ENCODE assay signal across 28 cellular contexts in the genomic region with DNA sequence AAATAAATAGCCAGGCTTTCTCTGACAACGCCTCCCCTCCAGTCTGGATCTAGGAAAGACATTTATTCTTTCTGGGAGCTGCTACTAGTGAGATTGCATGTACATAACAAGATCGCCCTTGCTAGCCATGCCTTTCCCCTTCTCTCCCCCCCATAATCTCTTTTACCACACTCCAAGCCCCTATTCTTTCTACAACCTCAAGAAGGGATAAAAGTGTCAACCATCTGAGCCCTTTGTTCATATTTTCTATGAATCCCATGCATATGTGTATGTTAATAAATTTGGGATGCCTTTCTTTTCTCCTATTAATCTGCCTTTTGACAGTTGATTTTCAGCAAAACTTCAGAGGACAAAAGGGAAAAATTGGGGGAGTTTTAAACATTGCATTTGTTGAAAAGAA.
"Had no signal": no experiment of that assay in that cellular context is flagged by ENCODE, and none has a peak within 500 bp of the region (broad histone marks: within the 10 kb centered on the region; RNA-seq: fewer than 3 reads in every experiment).

No MANE protein-coding gene starts in this region.

- H3K4me1 Mint-ChIP-seq: activated CD4-positive, alpha-beta memory T cell treated with anti-CD3 and anti-CD28 coated beads, Interleukin-2, amount 10 ng/mL, durations not matched to agents 7 days and 5 days; activated CD4-positive, alpha-beta T cell treated with anti-CD3 and anti-CD28 coated beads, Interleukin-2, amount 10 ng/mL, durations not matched to agents 7 days and 5 days; activated naive CD4-positive, alpha-beta T cell treated with anti-CD3 and anti-CD28 coated beads, Interleukin-2, amount 50 U/mL, for 24 hours; activated naive CD8-positive, alpha-beta T cell treated with anti-CD3 and anti-CD28 coated beads for 36 hours; activated naive CD8-positive, alpha-beta T cell treated with anti-CD3 and anti-CD28 coated beads, Interleukin-2, amount 50 U/mL, for 24 hours; activated T-helper 17 cell treated with anti-CD3 and anti-CD28 coated beads, Interleukin-2, amount 50 U/mL, for 72 hours had no signal

- H3K27ac ChIP-seq: adrenal gland, body of pancreas, epithelial cell of prostate, esophagus squamous epithelium, gastroesophageal sphincter, heart right ventricle, hepatocyte had no signal

- DNase-seq: activated CD4-positive, alpha-beta memory T cell treated with anti-CD3 and anti-CD28 coated beads, Interleukin-2, amount 10 ng/mL, durations not matched to agents 7 days and 5 days; activated CD4-positive, alpha-beta T cell treated with anti-CD3 and anti-CD28 coated beads for 1 hour; activated CD4-positive, alpha-beta T cell treated with anti-CD3 and anti-CD28 coated beads for 4 hours; activated CD4-positive, alpha-beta T cell treated with anti-CD3 and anti-CD28 coated beads, Interleukin-2, amount 10 ng/mL, durations not matched to agents 7 days and 5 days; activated CD4-positive, alpha-beta T cell treated with anti-CD3 and anti-CD28 coated beads, Interleukin-2, amount 50 U/mL, for 4 hours; activated CD8-positive, alpha-beta memory T cell treated with anti-CD3 and anti-CD28 coated beads, Interleukin-2, amount 50 U/mL, for 48 hours; activated effector memory CD4-positive, alpha-beta T cell treated with Interleukin-2 at 50 U/mL for 16 hours; activated naive CD4-positive, alpha-beta T cell treated with anti-CD3 and anti-CD28 coated beads for 36 hours; activated naive CD8-positive, alpha-beta T cell treated with anti-CD3 and anti-CD28 coated beads for 36 hours; activated naive CD8-positive, alpha-beta T cell treated with anti-CD3 and anti-CD28 coated beads, Interleukin-2, amount 50 U/mL, for 24 hours; activated T-cell treated with anti-CD3 and anti-CD28 coated beads for 4 hours; activated T-cell treated with anti-CD3 and anti-CD28 coated beads, Interleukin-2, amount 50 U/mL, for 24 hours; adrenal gland; amygdala; aorta; body of pancreas; caudate nucleus; cortex of kidney; effector CD8-positive, alpha-beta T cell; esophagus squamous epithelium; foreskin melanocyte; heart right ventricle; T-helper 2 cell had no signal

- H3K27me3 ChIP-seq: adrenal gland, body of pancreas, esophagus squamous epithelium, gastroesophageal sphincter, heart right ventricle, hepatocyte had no signal

- H3K9me3 ChIP-seq: body of pancreas, esophagus squamous epithelium, gastroesophageal sphincter, heart right ventricle had no signal

- H3K36me3 Mint-ChIP-seq: activated naive CD4-positive, alpha-beta T cell treated with anti-CD3 and anti-CD28 coated beads, Interleukin-2, amount 50 U/mL, for 24 hours; activated naive CD8-positive, alpha-beta T cell treated with anti-CD3 and anti-CD28 coated beads for 36 hours had no signal

- ATAC-seq: activated naive CD8-positive, alpha-beta T cell treated with anti-CD3 and anti-CD28 coated beads, Interleukin-2, amount 50 U/mL, for 24 hours; activated T-helper 17 cell treated with anti-CD3 and anti-CD28 coated beads, Interleukin-2, amount 50 U/mL, for 72 hours; body of pancreas; gastroesophageal sphincter; heart right ventricle had no signal

- H3K36me3 ChIP-seq: adrenal gland, esophagus squamous epithelium, gastroesophageal sphincter, heart right ventricle had no signal

- H3K4me3 Mint-ChIP-seq: activated CD4-positive, alpha-beta memory T cell treated with anti-CD3 and anti-CD28 coated beads, Interleukin-2, amount 10 ng/mL, durations not matched to agents 7 days and 5 days; activated CD4-positive, alpha-beta T cell treated with anti-CD3 and anti-CD28 coated beads, Interleukin-2, amount 10 ng/mL, durations not matched to agents 7 days and 5 days; activated naive CD4-positive, alpha-beta T cell treated with anti-CD3 and anti-CD28 coated beads for 36 hours; activated naive CD4-positive, alpha-beta T cell treated with anti-CD3 and anti-CD28 coated beads, Interleukin-2, amount 50 U/mL, for 24 hours; activated naive CD8-positive, alpha-beta T cell treated with anti-CD3 and anti-CD28 coated beads for 36 hours; activated naive CD8-positive, alpha-beta T cell treated with anti-CD3 and anti-CD28 coated beads, Interleukin-2, amount 50 U/mL, for 24 hours; activated T-cell treated with anti-CD3 and anti-CD28 coated beads, Interleukin-2, amount 50 U/mL, for 24 hours; activated T-helper 17 cell treated with anti-CD3 and anti-CD28 coated beads, Interleukin-2, amount 50 U/mL, for 72 hours had no signal

- H3K9me3 Mint-ChIP-seq: activated CD4-positive, alpha-beta memory T cell treated with anti-CD3 and anti-CD28 coated beads, Interleukin-2, amount 10 ng/mL, durations not matched to agents 7 days and 5 days; activated CD4-positive, alpha-beta T cell treated with anti-CD3 and anti-CD28 coated beads, Interleukin-2, amount 10 ng/mL, durations not matched to agents 7 days and 5 days; activated naive CD4-positive, alpha-beta T cell treated with anti-CD3 and anti-CD28 coated beads for 36 hours; activated naive CD4-positive, alpha-beta T cell treated with anti-CD3 and anti-CD28 coated beads, Interleukin-2, amount 50 U/mL, for 24 hours; activated naive CD8-positive, alpha-beta T cell treated with anti-CD3 and anti-CD28 coated beads for 36 hours; activated naive CD8-positive, alpha-beta T cell treated with anti-CD3 and anti-CD28 coated beads, Interleukin-2, amount 50 U/mL, for 24 hours; activated T-cell treated with anti-CD3 and anti-CD28 coated beads, Interleukin-2, amount 50 U/mL, for 24 hours; activated T-helper 17 cell treated with anti-CD3 and anti-CD28 coated beads, Interleukin-2, amount 50 U/mL, for 72 hours had no signal

- H3K27ac Mint-ChIP-seq: activated CD4-positive, alpha-beta memory T cell treated with anti-CD3 and anti-CD28 coated beads, Interleukin-2, amount 10 ng/mL, durations not matched to agents 7 days and 5 days; activated CD4-positive, alpha-beta T cell treated with anti-CD3 and anti-CD28 coated beads, Interleukin-2, amount 10 ng/mL, durations not matched to agents 7 days and 5 days; activated naive CD4-positive, alpha-beta T cell treated with anti-CD3 and anti-CD28 coated beads for 36 hours; activated naive CD4-positive, alpha-beta T cell treated with anti-CD3 and anti-CD28 coated beads, Interleukin-2, amount 50 U/mL, for 24 hours; activated naive CD8-positive, alpha-beta T cell treated with anti-CD3 and anti-CD28 coated beads for 36 hours; activated naive CD8-positive, alpha-beta T cell treated with anti-CD3 and anti-CD28 coated beads, Interleukin-2, amount 50 U/mL, for 24 hours; activated T-cell treated with anti-CD3 and anti-CD28 coated beads, Interleukin-2, amount 50 U/mL, for 24 hours; activated T-helper 17 cell treated with anti-CD3 and anti-CD28 coated beads, Interleukin-2, amount 50 U/mL, for 72 hours had no signal

- H3K4me2 ChIP-seq: hepatocyte had no signal

- H3K4me1 ChIP-seq: adrenal gland, body of pancreas, esophagus squamous epithelium, gastroesophageal sphincter, heart right ventricle had no signal

- H3K27me3 Mint-ChIP-seq: activated naive CD8-positive, alpha-beta T cell treated with anti-CD3 and anti-CD28 coated beads for 36 hours; activated naive CD8-positive, alpha-beta T cell treated with anti-CD3 and anti-CD28 coated beads, Interleukin-2, amount 50 U/mL, for 24 hours; activated T-cell treated with anti-CD3 and anti-CD28 coated beads, Interleukin-2, amount 50 U/mL, for 24 hours; activated T-helper 17 cell treated with anti-CD3 and anti-CD28 coated beads, Interleukin-2, amount 50 U/mL, for 72 hours had no signal

- H3K4me3 ChIP-seq: adrenal gland, body of pancreas, esophagus squamous epithelium, gastroesophageal sphincter, heart right ventricle, hepatocyte had no signal
